8 cellular contexts compared by ENCODE assay signal in the genomic region with DNA sequence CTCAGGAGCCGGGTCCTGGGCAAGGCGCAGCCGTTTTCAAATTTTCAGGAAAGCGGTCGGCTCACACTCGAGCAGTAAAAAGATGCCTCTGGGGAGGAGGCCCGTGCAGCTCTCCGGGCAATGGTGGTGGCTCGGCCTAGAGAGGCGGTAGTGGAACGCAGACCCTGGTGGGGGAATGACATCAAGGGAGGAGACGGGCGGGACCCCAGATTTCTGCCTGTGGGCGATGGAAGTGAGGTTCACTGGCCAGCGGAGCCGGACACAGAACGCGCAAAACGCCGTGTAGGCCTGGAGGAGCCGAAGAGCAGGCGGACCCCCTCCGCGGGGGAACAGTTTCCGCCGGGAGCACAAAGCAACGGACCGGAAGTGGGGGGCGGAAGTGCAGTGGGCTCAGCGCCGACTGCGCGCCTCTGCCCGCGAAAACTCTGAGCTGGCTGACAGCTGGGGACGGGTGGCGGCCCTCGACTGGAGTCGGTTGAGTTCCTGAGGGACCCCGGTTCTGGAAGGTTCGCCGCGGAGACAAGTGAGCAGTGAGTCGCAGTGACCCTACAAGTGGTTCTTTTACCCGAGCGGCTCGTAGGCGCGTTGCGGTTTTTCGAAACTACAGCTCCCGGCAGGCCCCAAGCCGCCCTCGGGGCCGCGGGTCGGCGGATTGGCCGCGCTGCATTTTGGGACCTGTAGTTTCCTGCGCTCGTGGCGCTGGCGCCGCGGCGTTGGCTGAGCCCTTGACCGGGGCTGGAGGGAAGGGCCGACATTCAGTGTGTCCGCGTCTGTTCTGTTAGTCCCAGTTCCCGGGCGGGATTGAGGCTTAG. TPM values are rescaled to one million over a fixed set of nuclear protein-coding genes. Genes with fewer than 3 reads are reported as not detected.
DNase-seq lines count a peak whose midpoint lies in the region; ATAC-seq and TF ChIP-seq lines count a peak whose summit lies in the region.

A gene with protein sequence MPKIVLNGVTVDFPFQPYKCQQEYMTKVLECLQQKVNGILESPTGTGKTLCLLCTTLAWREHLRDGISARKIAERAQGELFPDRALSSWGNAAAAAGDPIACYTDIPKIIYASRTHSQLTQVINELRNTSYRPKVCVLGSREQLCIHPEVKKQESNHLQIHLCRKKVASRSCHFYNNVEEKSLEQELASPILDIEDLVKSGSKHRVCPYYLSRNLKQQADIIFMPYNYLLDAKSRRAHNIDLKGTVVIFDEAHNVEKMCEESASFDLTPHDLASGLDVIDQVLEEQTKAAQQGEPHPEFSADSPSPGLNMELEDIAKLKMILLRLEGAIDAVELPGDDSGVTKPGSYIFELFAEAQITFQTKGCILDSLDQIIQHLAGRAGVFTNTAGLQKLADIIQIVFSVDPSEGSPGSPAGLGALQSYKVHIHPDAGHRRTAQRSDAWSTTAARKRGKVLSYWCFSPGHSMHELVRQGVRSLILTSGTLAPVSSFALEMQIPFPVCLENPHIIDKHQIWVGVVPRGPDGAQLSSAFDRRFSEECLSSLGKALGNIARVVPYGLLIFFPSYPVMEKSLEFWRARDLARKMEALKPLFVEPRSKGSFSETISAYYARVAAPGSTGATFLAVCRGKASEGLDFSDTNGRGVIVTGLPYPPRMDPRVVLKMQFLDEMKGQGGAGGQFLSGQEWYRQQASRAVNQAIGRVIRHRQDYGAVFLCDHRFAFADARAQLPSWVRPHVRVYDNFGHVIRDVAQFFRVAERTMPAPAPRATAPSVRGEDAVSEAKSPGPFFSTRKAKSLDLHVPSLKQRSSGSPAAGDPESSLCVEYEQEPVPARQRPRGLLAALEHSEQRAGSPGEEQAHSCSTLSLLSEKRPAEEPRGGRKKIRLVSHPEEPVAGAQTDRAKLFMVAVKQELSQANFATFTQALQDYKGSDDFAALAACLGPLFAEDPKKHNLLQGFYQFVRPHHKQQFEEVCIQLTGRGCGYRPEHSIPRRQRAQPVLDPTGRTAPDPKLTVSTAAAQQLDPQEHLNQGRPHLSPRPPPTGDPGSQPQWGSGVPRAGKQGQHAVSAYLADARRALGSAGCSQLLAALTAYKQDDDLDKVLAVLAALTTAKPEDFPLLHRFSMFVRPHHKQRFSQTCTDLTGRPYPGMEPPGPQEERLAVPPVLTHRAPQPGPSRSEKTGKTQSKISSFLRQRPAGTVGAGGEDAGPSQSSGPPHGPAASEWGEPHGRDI (N-terminal part only) (plus strand): TSS at position 376 of the 812 bp plus-strand sequence. CDS start 1,091 bp downstream, outside the sequence.

- H3K4me1 ChIP-seq in Peyer's patch: peaks cover 0 to 30% (median 12%) of the 10 kb centered on the region in 4 donors
- H3K4me1 ChIP-seq in esophagus muscularis mucosa: peaks cover 27 to 43% (median 40%) of the 10 kb centered on the region in 4 donors
- H3K4me1 ChIP-seq in muscle layer of duodenum (ENCODE audit: control insufficient read depth in 1 of 2, insufficient read depth in 2 of 2, low read length in 2 of 2): peaks cover 0 to 30% of the 10 kb centered on the region in 2 donors

- H3K27ac ChIP-seq in Peyer's patch (peak within 1 kb of the TSS; percentile 68 to 90 (median 84)), esophagus muscularis mucosa (replicated peaks in 1 of 4) (peak within 1 kb of the TSS; percentile 86 to 91 (median 87)), muscle layer of duodenum (ENCODE audit: low read length) (peak within 1 kb of the TSS; percentile 84)

- H3K36me3 ChIP-seq in Peyer's patch (peaks cover 0 to 21% (median 0%) of the 10 kb centered on the region in 3 donors), esophagus muscularis mucosa (peaks cover 9 to 32% (median 31%) of the 10 kb centered on the region in 4 donors), muscle layer of duodenum (ENCODE audit: control insufficient read depth in 1 of 2, insufficient read depth in 2 of 2, low read length in 2 of 2) (peaks cover 10 to 22% of the 10 kb centered on the region in 2 donors)

- WGBS in esophagus muscularis mucosa: 2% methylated on average over 66 of the region's 73 CpGs

- TF ChIP-seq EP300 in esophagus muscularis mucosa (IDR thresholded peaks at IDR 0.05): no peak

- peak; percentile 78 for ATAC-seq in GM21723 (IDR thresholded peaks at IDR 0.05; ENCODE audit: unreplicated experiment)

- intact Hi-C loops in esophagus muscularis mucosa (cut with DNase I): loop anchor here (5.0 to 10.0 kb wide), 2 partner anchors 49 to 123 kb away; a partner anchor contains a TSS

- TF ChIP-seq CTCF in Peyer's patch (IDR thresholded peaks at IDR 0.05) (peak in 3 of 6 experiments; percentile 30 to 36 (median 32)), esophagus muscularis mucosa (IDR thresholded peaks at IDR 0.05) (peak in 1 of 3 experiments; percentile 4)

- H3K9me3 ChIP-seq in Peyer's patch (no peaks in the 10 kb centered on the region), esophagus muscularis mucosa (no peaks in the 10 kb centered on the region), muscle layer of duodenum (ENCODE audit: control insufficient read depth in 1 of 2, low read length in 2 of 2) (no peaks in the 10 kb centered on the region)

- H3K27me3 ChIP-seq in Peyer's patch (peaks cover 0 to 4% of the 10 kb centered on the region in 2 donors), esophagus muscularis mucosa (no peaks in the 10 kb centered on the region), muscle layer of duodenum (ENCODE audit: low read depth, low read length) (no peaks in the 10 kb centered on the region)

- H3K4me3 ChIP-seq in Peyer's patch (peak within 1 kb of the TSS; percentile 75 to 85 (median 78)), esophagus muscularis mucosa (peak within 1 kb of the TSS; percentile 65 to 75 (median 70)), muscle layer of duodenum (ENCODE audit: low read depth in 1 of 2, low read length in 2 of 2) (peak within 1 kb of the TSS; percentile 86 to 90)

- TF ChIP-seq POLR2A in Peyer's patch (IDR thresholded peaks at IDR 0.05) (peak in 1 of 2 donors; percentile 13), esophagus muscularis mucosa (IDR thresholded peaks at IDR 0.05; ENCODE audit: low read depth) (peak; percentile 54)

- DNase-seq in DMS53 treated with DMSO at 0.1 percent for 48 hours (lab: John Stamatoyannopoulos, UW; ENCODE audit: unreplicated experiment) (peak; percentile 82), KG1 (lab: John Stamatoyannopoulos, UW) (peak; percentile 96), Peyer's patch (peak; percentile 85 to 95 (median 94)), esophagus muscularis mucosa (ENCODE audit: extremely low spot score) (peak; percentile 97)
- peak; percentile 96 to 98 for DNase-seq in activated T-cell treated with anti-CD3 and anti-CD28 coated beads, Interleukin-2, amount 50 U/mL, for 48 hours
- DNase-seq in stimulated activated CD8-positive, alpha-beta memory T cell treated with anti-CD3 and anti-CD28 coated beads, Interleukin-7, amount 100 ng/mL, for 4 hours (ENCODE audit: low read depth in 2 of 2): peak; percentile 76 to 82

RNA-seq across cellular contexts. Expression of the gene that starts here (rescaled TPM):
- total RNA-seq in Peyer's patch (10 to 100 TPM; 25.6 to 61.1 (median 30.2) TPM), esophagus muscularis mucosa (10 to 100 TPM in 2 of 4 donors, 1 to 10 TPM in 2; 8.4 to 13.4 (median 9.6) TPM)

Comparison
In these comparisons a context has a peak if more than half of its experiments do, and no peak if none do; other contexts are left out.
1. Peak in every context shown above with its lines: DNase-seq, ATAC-seq, H3K4me3 ChIP-seq and H3K27ac ChIP-seq.